In genomic region chr14:73238262-73238852, GRCh38 we compare ENCODE assay signal across 8 cellular contexts. TPM values are rescaled to one million over a fixed set of nuclear protein-coding genes. Genes with fewer than 3 reads are reported as not detected.
DNase-seq lines count a peak whose midpoint lies in the region; ATAC-seq, FAIRE-seq and TF ChIP-seq lines count a peak whose summit lies in the region.

No MANE protein-coding gene starts in this region.

- H3K27ac ChIP-seq in HUES64 (ENCODE audit: low read depth, low read length) = no peak overlapping the region
- H3K27ac ChIP-seq in ascending aorta = no peak overlapping the region
- H3K27ac ChIP-seq in keratinocyte (ENCODE audit: control insufficient read depth, insufficient read depth, low read length) = no peak overlapping the region
- peak overlapping the region; percentile 55 for H3K27ac ChIP-seq in stomach smooth muscle (ENCODE audit: low read length)

- peaks cover 0 to 17% (median 7%) of the 10 kb centered on the region in 7 donors for H3K9me3 Mint-ChIP-seq in CD14-positive monocyte

- H3K79me2 ChIP-seq in keratinocyte (ENCODE audit: control insufficient read depth, insufficient read depth, low read length) = no peaks in the 10 kb centered on the region

- dilution Hi-C loops in keratinocyte (cut with MboI; ENCODE audit: extremely low pct_ligation_motif_present, low sequenced_read_pairs) = no loop called here

- intact Hi-C loops in CD14-positive monocyte (cut with micrococcal nuclease) = no loop called here
- intact Hi-C loops in ascending aorta (cut with DNase I) = no loop called here

- H3K4me2 ChIP-seq in keratinocyte (ENCODE audit: control insufficient read depth, extremely low read depth, insufficient read depth, low read depth, low read length) = peak overlapping the region; percentile 89

- TF ChIP-seq CTCF in CD14-positive monocyte (IDR thresholded peaks at IDR 0.05) (no peak), ascending aorta (IDR thresholded peaks at IDR 0.05) (no peak), keratinocyte (optimal IDR thresholded peaks at IDR 0.05 in 1 of 3, IDR thresholded peaks at IDR 0.05 in 1 of 3, conservative IDR thresholded peaks at IDR 0.05 in 1 of 3; ENCODE audit: extremely low read depth in 1 of 3, insufficient read depth in 2 of 3, low read length in 3 of 3) (no peak)

- FAIRE-seq in keratinocyte (lab: Jason Lieb, UNC) = peak; percentile 95

- H3K27me3 Mint-ChIP-seq in CD14-positive monocyte (ENCODE audit: low read depth in 3 of 3) = peaks cover 65 to 79% (median 67%) of the 10 kb centered on the region in 3 donors

- H2AFZ ChIP-seq in keratinocyte (ENCODE audit: control insufficient read depth, low read length) = peak overlapping the region; percentile 27

- H3K4me3 ChIP-seq in HUES64 (ENCODE audit: low read length) (peak overlapping the region; percentile 52), ascending aorta (peak overlapping the region; percentile 53 to 64), keratinocyte (ENCODE audit: control insufficient read depth in 2 of 3, extremely low read depth in 1 of 3, insufficient read depth in 2 of 3, low read depth in 1 of 3, low read length in 3 of 3) (peak overlapping the region; percentile 43 to 56 (median 46)), stomach smooth muscle (ENCODE audit: low read length in 2 of 2) (peak overlapping the region in 1 of 2 donors; percentile 73)

- H3K9ac ChIP-seq in HUES64 (ENCODE audit: low read depth, low read length) (no peak overlapping the region; the same call in 1 of the 2 replicates), keratinocyte (ENCODE audit: control insufficient read depth, extremely low read depth, insufficient read depth, low read length) (peak overlapping the region; percentile 20), stomach smooth muscle (ENCODE audit: low read length in 2 of 2) (peak overlapping the region; percentile 12 to 62)

- H3K27me3 ChIP-seq in HUES64 (ENCODE audit: insufficient read depth, low read length) (peaks cover 62% of the 10 kb centered on the region), ascending aorta (peaks cover 20% of the 10 kb centered on the region), keratinocyte (ENCODE audit: control insufficient read depth, extremely low read depth, insufficient read depth, low read length) (peaks cover 68% of the 10 kb centered on the region), stomach smooth muscle (ENCODE audit: control insufficient read depth in 1 of 2, insufficient read depth in 2 of 2, low read length in 2 of 2) (peaks cover 2 to 4% of the 10 kb centered on the region in 2 donors)

- H3K4me1 ChIP-seq in HUES64 (ENCODE audit: insufficient read depth, low read length) (peaks cover 44% of the 10 kb centered on the region), ascending aorta (peaks cover 27 to 29% of the 10 kb centered on the region in 2 donors), keratinocyte (ENCODE audit: control insufficient read depth, extremely low read depth, insufficient read depth, low read length) (peaks cover 42% of the 10 kb centered on the region), stomach smooth muscle (ENCODE audit: control insufficient read depth, insufficient read depth, low read length) (peaks cover 59% of the 10 kb centered on the region)

- H3K36me3 Mint-ChIP-seq in CD14-positive monocyte = peaks cover 11 to 12% of the 10 kb centered on the region in 2 donors

- H4K20me1 ChIP-seq in keratinocyte (ENCODE audit: control insufficient read depth, extremely low read depth, insufficient read depth, low read length) = peaks cover 3% of the 10 kb centered on the region

- ATAC-seq in HG03095 (IDR thresholded peaks at IDR 0.05; ENCODE audit: unreplicated experiment) = no peak
- no peak for ATAC-seq in HG03457 (IDR thresholded peaks at IDR 0.05; ENCODE audit: unreplicated experiment)

- H3K9me3 ChIP-seq in HUES64 (ENCODE audit: insufficient read depth, low read depth, low read length) (no peaks in the 10 kb centered on the region), ascending aorta (no peaks in the 10 kb centered on the region), keratinocyte (ENCODE audit: control insufficient read depth, low read depth, low read length) (no peaks in the 10 kb centered on the region), stomach smooth muscle (ENCODE audit: control insufficient read depth in 2 of 2, low read length in 2 of 2) (no peaks in the 10 kb centered on the region)

- peak overlapping the region in 1 of 7 donors; percentile 53 for H3K27ac Mint-ChIP-seq in CD14-positive monocyte

- H3K9me1 ChIP-seq in keratinocyte (ENCODE audit: control insufficient read depth, extremely low read depth, insufficient read depth, low read length) = peaks cover 3% of the 10 kb centered on the region

- H3K36me3 ChIP-seq in HUES64 (ENCODE audit: insufficient read depth, low read length) = no peaks in the 10 kb centered on the region
- no peaks in the 10 kb centered on the region for H3K36me3 ChIP-seq in ascending aorta
- no peaks in the 10 kb centered on the region for H3K36me3 ChIP-seq in keratinocyte (ENCODE audit: control insufficient read depth in 2 of 2, extremely low read depth in 1 of 2, insufficient read depth in 2 of 2, low read length in 2 of 2)
- no peaks in the 10 kb centered on the region for H3K36me3 ChIP-seq in stomach smooth muscle (ENCODE audit: control insufficient read depth in 2 of 2, insufficient read depth in 2 of 2, low read length in 2 of 2)

- peak overlapping the region; percentile 65 to 89 for H3K4me3 Mint-ChIP-seq in CD14-positive monocyte

- DNase-seq in CD14-positive monocyte (ENCODE audit: low spot score) = no peak
- DNase-seq in ascending aorta (ENCODE audit: low spot score in 2 of 2) = no peak
- DNase-seq in keratinocyte (ENCODE audit: low read depth, low spot score) = no peak
- no peak for DNase-seq in UCSD-AML1 (lab: John Stamatoyannopoulos, UW; ENCODE audit: unreplicated experiment)

- peaks cover 61% of the 10 kb centered on the region for H3K4me1 Mint-ChIP-seq in CD14-positive monocyte

- WGBS in HUES64 = 6% methylated on average over 25 of the region's 25 CpGs

RNA-seq across cellular contexts. Expression of gene PAPLN, which starts 1.1 kb away (rescaled TPM):
- polyA plus RNA-seq in CD14-positive monocyte = under 1 TPM; 0.58 to 0.73 TPM
- 6.8 TPM for polyA plus RNA-seq in HUES64 (2013, experiment 1 of 2)
- polyA plus RNA-seq in HUES64 (2013, experiment 2 of 2) = 5.1 TPM
- 4.9 TPM for total RNA-seq in ascending aorta
- 4.7 to 18.6 TPM (median 8.2 TPM) in 3 replicates for polyA plus RNA-seq in keratinocyte
- polyA plus RNA-seq in keratinocyte (2011; ENCODE audit: low read depth) = 8.2 TPM
- polyA plus RNA-seq in keratinocyte (2011; cell fraction: cytosol; rRNA removed) = 2.9 and 3.6 TPM in 2 replicates
- 47.3 and 63.7 TPM in 2 replicates for polyA plus RNA-seq in keratinocyte (2011; cell fraction: nucleus; rRNA removed)
- polyA plus RNA-seq in keratinocyte (2012; ENCODE audit: low replicate concordance) = 2.9 and 6.9 TPM in 2 replicates
- 4.1 to 11.0 TPM (median 7.7 TPM) in 3 replicates for polyA minus RNA-seq in keratinocyte
- polyA minus RNA-seq in keratinocyte (2011; cell fraction: cytosol; rRNA and poly(A)+ RNA removed) = 4.8 TPM
- polyA minus RNA-seq in keratinocyte (2011; cell fraction: nucleus; rRNA and poly(A)+ RNA removed) = 18.5 and 20.1 TPM in 2 replicates
